In genomic region chr15:35697549-35698299, GRCh38 we compare ENCODE assay signal across 8 cellular contexts.
DNase-seq lines count a peak whose midpoint lies in the region; ATAC-seq, FAIRE-seq and TF ChIP-seq lines count a peak whose summit lies in the region.

No MANE protein-coding gene starts in this region.

- no peaks in the 10 kb centered on the region for H3K27me3 ChIP-seq in pancreas

- no peaks in the 10 kb centered on the region for H3K9me3 ChIP-seq in pancreas

- H3K36me3 ChIP-seq in pancreas, result no peaks in the 10 kb centered on the region

- TF ChIP-seq CTCF in GM10266 (IDR thresholded peaks at IDR 0.05; ENCODE audit: control insufficient read depth, insufficient read depth, low read depth, missing control alignments), result peak; percentile 10
- peak; percentile 18 for TF ChIP-seq CTCF in fibroblast of pulmonary artery (IDR thresholded peaks at IDR 0.05; ENCODE audit: low read length, missing control alignments)
- TF ChIP-seq CTCF in pancreas (IDR thresholded peaks at IDR 0.05), result no peak

- peak in 3 of 4 donors; percentile 56 to 66 (median 63) for ATAC-seq in pancreas
- no peak for ATAC-seq in GM21447 (IDR thresholded peaks at IDR 0.05; ENCODE audit: unreplicated experiment)

- FAIRE-seq in RCC 7860 (lab: Jason Lieb, UNC) (no peak), pancreas (lab: Jason Lieb, UNC) (no peak)

- H3K4me1 ChIP-seq in pancreas, result peaks cover 0 to 25% (median 12%) of the 10 kb centered on the region in 3 donors

- H3K4me3 ChIP-seq in fibroblast of pulmonary artery (replicated peaks; ENCODE audit: low read depth, low read length) (no peak overlapping the region), pancreas (no peak overlapping the region)

- intact Hi-C loops in pancreas (cut with DNase I), result no loop called here

- H3K27ac ChIP-seq in pancreas, result no peak overlapping the region

- WGBS in pancreas, 2 donors, result 26 to 34% methylated on average over 8 of the region's 8 CpGs

- DNase-seq in GM10266 (ENCODE audit: extremely low spot score) (no peak), RCC 7860 (ENCODE audit: low spot score) (peak; percentile 17), fibroblast of pulmonary artery (ENCODE audit: low read depth) (peak; percentile 79), pancreas (peak in 1 of 6 donors; percentile 5), OCI-M2 (lab: John Stamatoyannopoulos, UW; ENCODE audit: unreplicated experiment) (no peak), HuH-7 (ENCODE audit: low spot score) (no peak), 8988T (no peak)

Comparison
In these comparisons a context has a peak if more than half of its experiments do, and no peak if none do; other contexts are left out.
1. DNase-seq: peak in RCC 7860 (single experiment) and fibroblast of pulmonary artery (single experiment); none in GM10266 (single experiment), OCI-M2 (single experiment), HuH-7 (single experiment) and 8988T (single experiment).
2. CTCF ChIP-seq: peak in GM10266 (single experiment) and fibroblast of pulmonary artery (single experiment); none in pancreas (0 of 4).